In the genomic region with DNA sequence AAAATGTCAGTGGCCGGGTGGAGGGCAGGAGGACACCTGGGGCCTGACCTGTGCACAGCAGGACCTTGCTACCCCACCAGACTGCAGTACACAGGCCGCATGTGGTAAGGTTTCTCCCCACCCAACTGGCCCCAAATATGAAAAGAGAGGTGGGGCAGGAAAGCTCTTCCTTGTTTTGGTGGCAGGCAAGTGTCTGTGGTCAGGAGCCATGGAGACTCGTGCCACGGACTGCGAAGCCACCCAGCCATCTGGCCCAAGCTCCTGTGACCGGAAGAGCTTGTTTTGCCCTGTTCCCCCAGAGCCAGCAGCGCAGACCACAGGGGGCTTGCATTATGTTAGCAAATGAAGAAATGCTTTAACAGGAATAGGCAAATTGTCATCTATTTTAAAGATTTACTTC, we compare ENCODE assay signal across 15 cellular contexts. TPM values are rescaled to one million over a fixed set of nuclear protein-coding genes. Genes with fewer than 3 reads are reported as not detected.
"Had no signal": no experiment of that assay in that cellular context is flagged by ENCODE, and none has a peak within 500 bp of the region (broad histone marks: within the 10 kb centered on the region; RNA-seq: fewer than 3 reads in every experiment).

No MANE protein-coding gene starts in this region.

- DNase-seq: activated CD4-positive, alpha-beta memory T cell treated with anti-CD3 and anti-CD28 coated beads for 36 hours; activated CD4-positive, alpha-beta T cell treated with anti-CD3 and anti-CD28 coated beads for 36 hours; activated CD8-positive, alpha-beta memory T cell treated with anti-CD3 and anti-CD28 coated beads, Interleukin-2, amount 10 ng/mL, durations not matched to agents 7 days and 5 days; activated T-cell treated with anti-CD3 and anti-CD28 coated beads, Interleukin-2, amount 50 U/mL, for 24 hours; islet precursor cell; left ventricle myocardium inferior; naive thymus-derived CD8-positive, alpha-beta T cell; stimulated activated CD4-positive, alpha-beta T cell treated with anti-CD3 and anti-CD28 coated beads, Interleukin-1b, Interleukin-23, amount 100 ng/mL, for 48 hours; stomach; T-helper 9 cell had no signal

- ATAC-seq: activated CD4-positive, alpha-beta T cell treated with anti-CD3 and anti-CD28 coated beads for 36 hours; activated CD8-positive, alpha-beta memory T cell treated with anti-CD3 and anti-CD28 coated beads, Interleukin-2, amount 10 ng/mL, durations not matched to agents 7 days and 5 days; mucosa of descending colon; naive thymus-derived CD8-positive, alpha-beta T cell had no signal

- H3K9me3 Mint-ChIP-seq: activated CD4-positive, alpha-beta memory T cell treated with anti-CD3 and anti-CD28 coated beads for 36 hours; activated naive CD4-positive, alpha-beta T cell treated with anti-CD3 and anti-CD28 coated beads, Interleukin-2, amount 50 U/mL, for 24 hours; activated T-cell treated with anti-CD3 and anti-CD28 coated beads, Interleukin-2, amount 50 U/mL, for 24 hours; naive thymus-derived CD8-positive, alpha-beta T cell had no signal

- H3K36me3 Mint-ChIP-seq: activated CD4-positive, alpha-beta memory T cell treated with anti-CD3 and anti-CD28 coated beads for 36 hours; activated CD8-positive, alpha-beta memory T cell treated with anti-CD3 and anti-CD28 coated beads, Interleukin-2, amount 10 ng/mL, durations not matched to agents 7 days and 5 days; activated naive CD4-positive, alpha-beta T cell treated with anti-CD3 and anti-CD28 coated beads, Interleukin-2, amount 50 U/mL, for 24 hours; naive thymus-derived CD8-positive, alpha-beta T cell had no signal

- H3K27ac Mint-ChIP-seq: activated CD4-positive, alpha-beta memory T cell treated with anti-CD3 and anti-CD28 coated beads for 36 hours; activated CD4-positive, alpha-beta T cell treated with anti-CD3 and anti-CD28 coated beads for 36 hours; activated CD8-positive, alpha-beta memory T cell treated with anti-CD3 and anti-CD28 coated beads, Interleukin-2, amount 10 ng/mL, durations not matched to agents 7 days and 5 days; activated naive CD4-positive, alpha-beta T cell treated with anti-CD3 and anti-CD28 coated beads, Interleukin-2, amount 50 U/mL, for 24 hours; activated T-cell treated with anti-CD3 and anti-CD28 coated beads, Interleukin-2, amount 50 U/mL, for 24 hours had no signal

- H3K4me1 Mint-ChIP-seq: activated CD8-positive, alpha-beta memory T cell treated with anti-CD3 and anti-CD28 coated beads, Interleukin-2, amount 10 ng/mL, durations not matched to agents 7 days and 5 days had no signal

- H3K4me3 Mint-ChIP-seq: activated CD4-positive, alpha-beta memory T cell treated with anti-CD3 and anti-CD28 coated beads for 36 hours; activated CD4-positive, alpha-beta T cell treated with anti-CD3 and anti-CD28 coated beads for 36 hours; activated CD8-positive, alpha-beta memory T cell treated with anti-CD3 and anti-CD28 coated beads, Interleukin-2, amount 10 ng/mL, durations not matched to agents 7 days and 5 days; activated naive CD4-positive, alpha-beta T cell treated with anti-CD3 and anti-CD28 coated beads, Interleukin-2, amount 50 U/mL, for 24 hours; activated T-cell treated with anti-CD3 and anti-CD28 coated beads, Interleukin-2, amount 50 U/mL, for 24 hours; naive thymus-derived CD8-positive, alpha-beta T cell had no signal

RNA-seq across cellular contexts. Expression of a gene that starts 54.9 kb away (rescaled TPM):
- total RNA-seq: activated CD4-positive, alpha-beta memory T cell treated with anti-CD3 and anti-CD28 coated beads for 36 hours; activated CD4-positive, alpha-beta T cell treated with anti-CD3 and anti-CD28 coated beads for 36 hours; activated CD8-positive, alpha-beta memory T cell treated with anti-CD3 and anti-CD28 coated beads, Interleukin-2, amount 10 ng/mL, durations not matched to agents 7 days and 5 days; cardiac muscle cell; hepatocyte; mucosa of descending colon; naive thymus-derived CD8-positive, alpha-beta T cell; stomach; ureter had no signal
